ENCODE assay signal across 21 cellular contexts in the genomic region with DNA sequence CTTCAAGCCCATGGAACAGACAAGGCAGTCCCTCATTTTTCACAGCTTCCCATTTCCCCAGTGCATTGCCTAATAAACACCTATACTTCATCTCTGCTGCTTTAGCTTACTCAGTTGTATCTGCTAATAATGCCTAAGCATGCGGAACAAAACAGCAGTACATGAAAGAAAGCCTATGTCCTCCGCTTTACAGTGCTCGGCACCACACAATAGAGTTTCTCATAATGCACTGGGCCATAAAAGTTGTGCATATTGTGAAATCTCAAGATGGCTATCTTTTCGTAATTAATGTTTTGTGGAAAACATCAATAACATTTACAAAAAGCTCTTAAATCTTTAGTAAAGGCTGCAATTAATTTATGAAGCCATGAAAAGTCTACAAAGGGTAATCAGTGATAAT.
DNase-seq lines count a peak whose midpoint lies in the region; ATAC-seq and TF ChIP-seq lines count a peak whose summit lies in the region.
"Had no signal": no experiment of that assay in that cellular context is flagged by ENCODE, and none has a peak within 500 bp of the region (broad histone marks: within the 10 kb centered on the region; RNA-seq: fewer than 3 reads in every experiment).

No MANE protein-coding gene starts in this region.

- H3K36me3 Mint-ChIP-seq in activated T-cell treated with anti-CD3 and anti-CD28 coated beads, Interleukin-2, amount 50 U/mL, for 4 hours (ENCODE audit: insufficient read depth) = peaks cover 28% of the 10 kb centered on the region

- POLR2A ChIA-PET in HEK293 (lab: Yijun Ruan, JAX) = no interaction called here

- H3K9me3 ChIP-seq in HEK293 (ENCODE audit: control insufficient read depth, insufficient read depth, low read depth, low read length) (no peaks in the 10 kb centered on the region), iPS-20b (ENCODE audit: insufficient read depth, low read depth, low read length) (no peaks in the 10 kb centered on the region)
- H3K9me3 ChIP-seq: MG63, pancreas had no signal

- H3K4me1 Mint-ChIP-seq in activated T-cell treated with anti-CD3 and anti-CD28 coated beads, Interleukin-2, amount 50 U/mL, for 4 hours (ENCODE audit: low read depth) = peaks cover 2% of the 10 kb centered on the region
- H3K4me1 Mint-ChIP-seq: activated naive CD4-positive, alpha-beta T cell treated with anti-CD3 and anti-CD28 coated beads, Interleukin-2, amount 50 U/mL, for 24 hours had no signal

- no peak for TF ChIP-seq CTCF in HEK293 (tag by site-specific recombination; IDR thresholded peaks at IDR 0.05)

- H3K9ac ChIP-seq in iPS-20b (ENCODE audit: low read depth, low read length) = no peak overlapping the region
- H3K9ac ChIP-seq: BLaER1 treated with 17β-estradiol and CSF1 and Interleukin-3, amounts not matched to agents 10 nM and 100 nM had no signal

- H3K4me3 ChIP-seq in HEK293 (ENCODE audit: low read depth, low read length) (no peak overlapping the region), iPS-20b (ENCODE audit: low read length) (peak overlapping the region; percentile 5; the same call in 1 of the 2 replicates)
- H3K4me3 ChIP-seq: BLaER1 treated with 17β-estradiol and CSF1 and Interleukin-3, amounts not matched to agents 10 nM and 100 nM; MG63; pancreas had no signal

- H3K27me3 ChIP-seq in iPS-20b (ENCODE audit: insufficient read depth, low read length) = peaks cover 85% of the 10 kb centered on the region
- H3K27me3 ChIP-seq: BLaER1 treated with 17β-estradiol and CSF1 and Interleukin-3, amounts not matched to agents 10 nM and 100 nM; MG63; pancreas had no signal

- no peak for ATAC-seq in stimulated activated naive CD8-positive, alpha-beta T cell treated with anti-CD3 and anti-CD28 coated beads, Interleukin-15, Interleukin-2, amounts not matched to agents 100 U/mL and 50 U/mL, for 24 hours
- ATAC-seq in activated T-cell treated with anti-CD3 and anti-CD28 coated beads, Interleukin-2, amount 50 U/mL, for 4 hours = no peak
- ATAC-seq: activated T-cell treated with anti-CD3 and anti-CD28 coated beads, Interleukin-2, amount 50 U/mL, for 72 hours; esophagus mucosa; pancreas; Right ventricle myocardium inferior had no signal

- H3K36me3 ChIP-seq in HEK293 (ENCODE audit: control insufficient read depth in 2 of 2, insufficient read depth in 1 of 2, low read length in 2 of 2) (no peaks in the 10 kb centered on the region), iPS-20b (ENCODE audit: insufficient read depth, low read depth, low read length) (no peaks in the 10 kb centered on the region)
- H3K36me3 ChIP-seq: MG63, pancreas had no signal

- H3K27ac ChIP-seq in HEK293 (ENCODE audit: extremely low read depth, low read depth, low read length) = no peak overlapping the region
- no peak overlapping the region for H3K27ac ChIP-seq in iPS-20b (ENCODE audit: low read length)
- H3K27ac ChIP-seq: BLaER1 treated with 17β-estradiol and CSF1 and Interleukin-3, amounts not matched to agents 10 nM and 100 nM; pancreas had no signal

- no peak overlapping the region for H3K4me3 Mint-ChIP-seq in activated T-cell treated with anti-CD3 and anti-CD28 coated beads, Interleukin-2, amount 50 U/mL, for 4 hours
- H3K4me3 Mint-ChIP-seq: activated naive CD4-positive, alpha-beta T cell treated with anti-CD3 and anti-CD28 coated beads, Interleukin-2, amount 50 U/mL, for 24 hours; activated T-cell treated with anti-CD3 and anti-CD28 coated beads, Interleukin-2, amount 50 U/mL, for 72 hours; memory B cell; naive B cell had no signal

- CTCF ChIA-PET in HEK293 (lab: Yijun Ruan, JAX) = interaction anchor here (0.7 to 1.3 kb wide), 4 partner anchors 35 to 145 kb away, joined by 3 to 10 read pairs (median 4); no protein-coding TSS in a partner anchor

- no peaks in the 10 kb centered on the region for H3K27me3 Mint-ChIP-seq in activated T-cell treated with anti-CD3 and anti-CD28 coated beads, Interleukin-2, amount 50 U/mL, for 4 hours (ENCODE audit: low read depth)
- H3K27me3 Mint-ChIP-seq: activated naive CD4-positive, alpha-beta T cell treated with anti-CD3 and anti-CD28 coated beads, Interleukin-2, amount 50 U/mL, for 24 hours; memory B cell; naive B cell had no signal

- DNase-seq in NCI-H69 (lab: John Stamatoyannopoulos, UW) (peak; percentile 13), pons (ENCODE audit: low spot score) (peak; percentile 56), activated T-cell treated with anti-CD3 and anti-CD28 coated beads for 4 hours (no peak), CD1c-positive myeloid dendritic cell (ENCODE audit: extremely low spot score) (no peak)
- DNase-seq in stimulated activated naive CD8-positive, alpha-beta T cell treated with anti-CD3 and anti-CD28 coated beads, Interleukin-15, Interleukin-2, amounts not matched to agents 100 U/mL and 50 U/mL, for 24 hours = no peak
- DNase-seq in activated T-cell treated with anti-CD3 and anti-CD28 coated beads, Interleukin-2, amount 50 U/mL, for 4 hours = no peak
- DNase-seq: ACHN; activated T-cell treated with anti-CD3 and anti-CD28 coated beads, Interleukin-2, amount 50 U/mL, for 72 hours; effector memory CD4-positive, alpha-beta T cell; MG63; naive B cell; NCI-H1436; NCI-H774; pancreas had no signal

- no peaks in the 10 kb centered on the region for H3K9me3 Mint-ChIP-seq in activated T-cell treated with anti-CD3 and anti-CD28 coated beads, Interleukin-2, amount 50 U/mL, for 4 hours

- H3K4me1 ChIP-seq in HEK293 (ENCODE audit: control insufficient read depth, insufficient read depth, low read length) (peaks cover 7% of the 10 kb centered on the region), iPS-20b (ENCODE audit: insufficient read depth, low read length) (peaks cover 58% of the 10 kb centered on the region)
- H3K4me1 ChIP-seq: pancreas had no signal

TF ChIP-seq in HEK293, 187 proteins besides CTCF, POLR2A, EP300 and RAD21 (continues in another document):
- no peak for TF ChIP-seq ZBTB20 (tag by site-specific recombination; IDR thresholded peaks at IDR 0.05)
- TF ChIP-seq, protein P1, sequence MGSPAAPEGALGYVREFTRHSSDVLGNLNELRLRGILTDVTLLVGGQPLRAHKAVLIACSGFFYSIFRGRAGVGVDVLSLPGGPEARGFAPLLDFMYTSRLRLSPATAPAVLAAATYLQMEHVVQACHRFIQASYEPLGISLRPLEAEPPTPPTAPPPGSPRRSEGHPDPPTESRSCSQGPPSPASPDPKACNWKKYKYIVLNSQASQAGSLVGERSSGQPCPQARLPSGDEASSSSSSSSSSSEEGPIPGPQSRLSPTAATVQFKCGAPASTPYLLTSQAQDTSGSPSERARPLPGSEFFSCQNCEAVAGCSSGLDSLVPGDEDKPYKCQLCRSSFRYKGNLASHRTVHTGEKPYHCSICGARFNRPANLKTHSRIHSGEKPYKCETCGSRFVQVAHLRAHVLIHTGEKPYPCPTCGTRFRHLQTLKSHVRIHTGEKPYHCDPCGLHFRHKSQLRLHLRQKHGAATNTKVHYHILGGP (tag by site-specific recombination; IDR thresholded peaks at IDR 0.05) = no peak
- TF ChIP-seq, protein P2, sequence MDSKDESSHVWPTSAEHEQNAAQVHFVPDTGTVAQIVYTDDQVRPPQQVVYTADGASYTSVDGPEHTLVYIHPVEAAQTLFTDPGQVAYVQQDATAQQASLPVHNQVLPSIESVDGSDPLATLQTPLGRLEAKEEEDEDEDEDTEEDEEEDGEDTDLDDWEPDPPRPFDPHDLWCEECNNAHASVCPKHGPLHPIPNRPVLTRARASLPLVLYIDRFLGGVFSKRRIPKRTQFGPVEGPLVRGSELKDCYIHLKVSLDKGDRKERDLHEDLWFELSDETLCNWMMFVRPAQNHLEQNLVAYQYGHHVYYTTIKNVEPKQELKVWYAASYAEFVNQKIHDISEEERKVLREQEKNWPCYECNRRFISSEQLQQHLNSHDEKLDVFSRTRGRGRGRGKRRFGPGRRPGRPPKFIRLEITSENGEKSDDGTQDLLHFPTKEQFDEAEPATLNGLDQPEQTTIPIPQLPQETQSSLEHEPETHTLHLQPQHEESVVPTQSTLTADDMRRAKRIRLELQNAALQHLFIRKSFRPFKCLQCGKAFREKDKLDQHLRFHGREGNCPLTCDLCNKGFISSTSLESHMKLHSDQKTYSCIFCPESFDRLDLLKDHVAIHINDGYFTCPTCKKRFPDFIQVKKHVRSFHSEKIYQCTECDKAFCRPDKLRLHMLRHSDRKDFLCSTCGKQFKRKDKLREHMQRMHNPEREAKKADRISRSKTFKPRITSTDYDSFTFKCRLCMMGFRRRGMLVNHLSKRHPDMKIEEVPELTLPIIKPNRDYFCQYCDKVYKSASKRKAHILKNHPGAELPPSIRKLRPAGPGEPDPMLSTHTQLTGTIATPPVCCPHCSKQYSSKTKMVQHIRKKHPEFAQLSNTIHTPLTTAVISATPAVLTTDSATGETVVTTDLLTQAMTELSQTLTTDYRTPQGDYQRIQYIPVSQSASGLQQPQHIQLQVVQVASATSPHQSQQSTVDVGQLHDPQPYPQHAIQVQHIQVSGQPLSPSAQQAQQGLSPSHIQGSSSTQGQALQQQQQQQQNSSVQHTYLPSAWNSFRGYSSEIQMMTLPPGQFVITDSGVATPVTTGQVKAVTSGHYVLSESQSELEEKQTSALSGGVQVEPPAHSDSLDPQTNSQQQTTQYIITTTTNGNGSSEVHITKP (tag by site-specific recombination; IDR thresholded peaks at IDR 0.05) = no peak
- TF ChIP-seq ZNF214 (tag by site-specific recombination; IDR thresholded peaks at IDR 0.05; ENCODE audit: borderline replicate concordance) = no peak
- no peak for TF ChIP-seq OVOL3 (tag by site-specific recombination; IDR thresholded peaks at IDR 0.05)
- TF ChIP-seq RBAK (tag by site-specific recombination; IDR thresholded peaks at IDR 0.05) = no peak
- no peak for TF ChIP-seq ZFHX2 (tag by site-specific recombination; conservative IDR thresholded peaks at IDR 0.05)
- TF ChIP-seq FEZF1 (tag by site-specific recombination; IDR thresholded peaks at IDR 0.05) = peak; percentile 64
- TF ChIP-seq, protein P3, sequence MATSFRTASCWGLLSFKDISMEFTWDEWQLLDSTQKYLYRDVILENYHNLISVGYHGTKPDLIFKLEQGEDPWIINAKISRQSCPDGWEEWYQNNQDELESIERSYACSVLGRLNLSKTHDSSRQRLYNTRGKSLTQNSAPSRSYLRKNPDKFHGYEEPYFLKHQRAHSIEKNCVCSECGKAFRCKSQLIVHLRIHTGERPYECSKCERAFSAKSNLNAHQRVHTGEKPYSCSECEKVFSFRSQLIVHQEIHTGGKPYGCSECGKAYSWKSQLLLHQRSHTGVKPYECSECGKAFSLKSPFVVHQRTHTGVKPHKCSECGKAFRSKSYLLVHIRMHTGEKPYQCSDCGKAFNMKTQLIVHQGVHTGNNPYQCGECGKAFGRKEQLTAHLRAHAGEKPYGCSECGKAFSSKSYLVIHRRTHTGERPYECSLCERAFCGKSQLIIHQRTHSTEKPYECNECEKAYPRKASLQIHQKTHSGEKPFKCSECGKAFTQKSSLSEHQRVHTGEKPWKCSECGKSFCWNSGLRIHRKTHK (tag by site-specific recombination; IDR thresholded peaks at IDR 0.05) = no peak
- no peak for TF ChIP-seq YY1 (tag by site-specific recombination; IDR thresholded peaks at IDR 0.05)

Comparison
In these comparisons a context has a peak if more than half of its experiments do, and no peak if none do; other contexts are left out.
1. DNase-seq: peak in NCI-H69 (single experiment) and pons (single experiment); none in activated T-cell treated with anti-CD3 and anti-CD28 coated beads for 4 hours (single experiment), stimulated activated naive CD8-positive, alpha-beta T cell treated with anti-CD3 and anti-CD28 coated beads, Interleukin-15, Interleukin-2, amounts not matched to agents 100 U/mL and 50 U/mL, for 24 hours (single experiment), activated T-cell treated with anti-CD3 and anti-CD28 coated beads, Interleukin-2, amount 50 U/mL, for 4 hours (single experiment) and CD1c-positive myeloid dendritic cell (single experiment).